Comparison of ENCODE assay signal across 1 cellular context in the genomic region with DNA sequence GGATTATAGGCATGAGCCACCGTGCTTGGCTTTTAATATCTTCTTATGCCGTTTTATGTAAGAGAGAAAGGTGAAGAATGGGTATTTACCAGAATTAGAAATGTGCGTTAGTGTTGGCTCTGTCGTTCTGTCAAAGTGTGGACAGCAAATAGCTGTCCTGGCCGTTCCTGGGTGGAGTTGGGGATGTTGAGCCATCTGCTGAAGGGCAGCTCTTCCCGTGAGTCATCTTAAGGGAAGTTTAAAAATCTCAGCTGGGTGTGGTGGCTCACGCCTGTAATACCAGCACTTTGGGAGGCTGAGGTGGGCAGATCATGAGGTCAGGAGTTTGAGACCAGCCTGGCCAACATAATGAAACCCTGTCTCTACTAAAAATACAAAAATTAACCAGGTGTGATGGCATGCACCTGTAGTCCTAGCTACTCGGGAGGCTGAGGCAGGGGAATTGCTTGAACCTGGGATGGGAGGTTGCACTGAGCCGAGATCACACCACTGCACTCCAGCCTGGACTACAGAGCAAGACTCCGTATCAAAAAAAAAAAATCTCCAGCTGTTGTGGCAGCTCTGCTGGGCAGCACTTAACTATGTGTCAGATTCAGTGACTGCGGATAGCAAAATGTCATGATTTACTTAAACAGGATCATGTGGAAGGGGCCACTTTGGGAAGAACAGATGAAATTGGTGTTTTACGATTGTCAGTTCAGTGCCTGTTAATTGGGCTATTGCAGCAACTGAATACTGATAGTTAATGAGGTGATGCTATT.
TF ChIP-seq lines count a peak whose summit lies in the region.

No MANE protein-coding gene starts in this region.

TF ChIP-seq in HEK293T, 16 proteins besides CTCF, POLR2A, EP300 and RAD21:
- peak; percentile 28; the same call in 1 of the 2 replicates for TF ChIP-seq ZNF384 (IDR thresholded peaks at IDR 0.05)
